ENCODE assay signal across 18 cellular contexts in the genomic region with DNA sequence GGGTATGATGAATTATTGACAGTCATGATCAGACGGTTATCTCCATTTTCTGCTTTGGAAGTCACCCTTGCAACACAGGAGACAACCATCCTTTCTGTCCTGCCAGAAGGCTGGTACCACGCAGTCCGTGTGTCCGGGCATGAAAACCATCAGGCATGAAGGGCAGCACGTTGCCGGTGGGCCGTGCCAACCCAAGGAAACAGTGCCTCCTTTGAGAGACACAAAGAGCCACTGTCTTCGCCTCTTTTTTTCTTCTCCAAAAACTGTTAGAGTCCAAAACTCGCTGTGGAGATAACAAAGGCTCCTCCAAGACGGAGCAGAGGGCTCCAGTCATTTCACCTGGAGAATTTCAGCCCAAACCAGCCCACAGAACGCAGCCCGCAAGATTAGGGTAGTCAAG.
DNase-seq lines count a peak whose midpoint lies in the region; ATAC-seq and TF ChIP-seq lines count a peak whose summit lies in the region.
"Had no signal": no experiment of that assay in that cellular context is flagged by ENCODE, and none has a peak within 500 bp of the region (broad histone marks: within the 10 kb centered on the region; RNA-seq: fewer than 3 reads in every experiment).

No MANE protein-coding gene starts in this region.

- peak overlapping the region in 18 of 59 donors; percentile 7 to 52 (median 20) for H3K4me3 ChIP-seq in dorsolateral prefrontal cortex
- H3K4me3 ChIP-seq: BLaER1, PC-9, SK-N-MC had no signal

- peak in 55 of 56 donors; percentile 15 to 94 (median 77) for DNase-seq in amygdala (lab: John Stamatoyannopoulos, UW)
- DNase-seq in dorsolateral prefrontal cortex: peak; percentile 28 to 96 (median 89)
- peak; percentile 96 for DNase-seq in superior temporal gyrus (ENCODE audit: extremely low spot score)
- no peak for DNase-seq in NCI-H2171 treated with DMSO at 0.1 percent for 48 hours (lab: John Stamatoyannopoulos, UW)
- no peak for DNase-seq in WTC11 (ENCODE audit: low spot score)
- DNase-seq in glutamatergic neuron: no peak
- no peak for DNase-seq in HFFc6
- DNase-seq: COR-L47, DMS153, NCI-H1092, NCI-H1694, NCI-H2107, NCI-H69, PC-9 had no signal

- H3K27ac ChIP-seq in dorsolateral prefrontal cortex (peak overlapping the region; percentile 72 to 99 (median 93)), layer of hippocampus (ENCODE audit: low read depth, low read length) (peak overlapping the region; percentile 95)
- H3K27ac ChIP-seq: BLaER1, HL-60, PC-9, SK-N-MC had no signal

- no peaks in the 10 kb centered on the region for H3K27me3 ChIP-seq in dorsolateral prefrontal cortex
- H3K27me3 ChIP-seq in layer of hippocampus (ENCODE audit: control insufficient read depth, insufficient read depth, low read length): no peaks in the 10 kb centered on the region
- H3K27me3 ChIP-seq: BLaER1 had no signal

- H3K4me1 Mint-ChIP-seq in WTC11 (no peaks in the 10 kb centered on the region), glutamatergic neuron (ENCODE audit: low read depth, unreplicated experiment) (no peaks in the 10 kb centered on the region), HFFc6 (ENCODE audit: low read depth) (peaks cover 9% of the 10 kb centered on the region)

- POLR2A ChIA-PET in WTC11 (lab: Charles Lee): no interaction called here

- intact Hi-C loops in dorsolateral prefrontal cortex (cut with DNase I): loop anchor here in 1 of 2 donors (2.0 kb wide), 2 partner anchors 59 to 169 kb away; a partner anchor contains a TSS

- H3K27me3 Mint-ChIP-seq in WTC11 (ENCODE audit: low read depth) (no peaks in the 10 kb centered on the region), glutamatergic neuron (ENCODE audit: unreplicated experiment) (no peaks in the 10 kb centered on the region), HFFc6 (ENCODE audit: insufficient read depth) (peaks cover 3% of the 10 kb centered on the region; the same call in 1 of the 2 replicates)

- ATAC-seq in WTC11: no peak

- H3K27ac Mint-ChIP-seq in WTC11 (no peak overlapping the region), glutamatergic neuron (ENCODE audit: unreplicated experiment) (no peak overlapping the region), HFFc6 (no peak overlapping the region)

- TF ChIP-seq CTCF in dorsolateral prefrontal cortex (IDR thresholded peaks at IDR 0.05 in 54 of 56, conservative IDR thresholded peaks at IDR 0.05 in 2 of 56; ENCODE audit: low read depth in 1 of 56, partially characterized antibody in 56 of 56) (peak in 6 of 56 donors; percentile 14 to 51 (median 23)), WTC11 (IDR thresholded peaks at IDR 0.05) (no peak), glutamatergic neuron (IDR thresholded peaks at IDR 0.05; ENCODE audit: partially characterized antibody, unreplicated experiment) (no peak), HFFc6 (IDR thresholded peaks at IDR 0.05) (no peak)

- H3K9me3 Mint-ChIP-seq in WTC11 (peaks cover 6% of the 10 kb centered on the region), glutamatergic neuron (ENCODE audit: unreplicated experiment) (no peaks in the 10 kb centered on the region), HFFc6 (no peaks in the 10 kb centered on the region)

- no peaks in the 10 kb centered on the region for H3K36me3 Mint-ChIP-seq in WTC11
- H3K36me3 Mint-ChIP-seq in glutamatergic neuron (ENCODE audit: unreplicated experiment): no peaks in the 10 kb centered on the region
- no peaks in the 10 kb centered on the region for H3K36me3 Mint-ChIP-seq in HFFc6 (ENCODE audit: low read depth)

- H3K4me3 Mint-ChIP-seq in WTC11 (no peak overlapping the region), glutamatergic neuron (ENCODE audit: unreplicated experiment) (no peak overlapping the region), HFFc6 (no peak overlapping the region)

- CTCF ChIA-PET in WTC11 (lab: Charles Lee): no interaction called here

TF ChIP-seq in WTC11, 78 proteins besides CTCF, POLR2A, EP300 and RAD21 (continues in another document):
- no peak for TF ChIP-seq ETV6 (CRISPR knock-in tag; IDR thresholded peaks at IDR 0.05)
- TF ChIP-seq FOXJ3 (CRISPR knock-in tag; IDR thresholded peaks at IDR 0.05; ENCODE audit: borderline replicate concordance): no peak
- TF ChIP-seq NR1H2 (CRISPR knock-in tag; IDR thresholded peaks at IDR 0.05): no peak
- TF ChIP-seq, protein P1, sequence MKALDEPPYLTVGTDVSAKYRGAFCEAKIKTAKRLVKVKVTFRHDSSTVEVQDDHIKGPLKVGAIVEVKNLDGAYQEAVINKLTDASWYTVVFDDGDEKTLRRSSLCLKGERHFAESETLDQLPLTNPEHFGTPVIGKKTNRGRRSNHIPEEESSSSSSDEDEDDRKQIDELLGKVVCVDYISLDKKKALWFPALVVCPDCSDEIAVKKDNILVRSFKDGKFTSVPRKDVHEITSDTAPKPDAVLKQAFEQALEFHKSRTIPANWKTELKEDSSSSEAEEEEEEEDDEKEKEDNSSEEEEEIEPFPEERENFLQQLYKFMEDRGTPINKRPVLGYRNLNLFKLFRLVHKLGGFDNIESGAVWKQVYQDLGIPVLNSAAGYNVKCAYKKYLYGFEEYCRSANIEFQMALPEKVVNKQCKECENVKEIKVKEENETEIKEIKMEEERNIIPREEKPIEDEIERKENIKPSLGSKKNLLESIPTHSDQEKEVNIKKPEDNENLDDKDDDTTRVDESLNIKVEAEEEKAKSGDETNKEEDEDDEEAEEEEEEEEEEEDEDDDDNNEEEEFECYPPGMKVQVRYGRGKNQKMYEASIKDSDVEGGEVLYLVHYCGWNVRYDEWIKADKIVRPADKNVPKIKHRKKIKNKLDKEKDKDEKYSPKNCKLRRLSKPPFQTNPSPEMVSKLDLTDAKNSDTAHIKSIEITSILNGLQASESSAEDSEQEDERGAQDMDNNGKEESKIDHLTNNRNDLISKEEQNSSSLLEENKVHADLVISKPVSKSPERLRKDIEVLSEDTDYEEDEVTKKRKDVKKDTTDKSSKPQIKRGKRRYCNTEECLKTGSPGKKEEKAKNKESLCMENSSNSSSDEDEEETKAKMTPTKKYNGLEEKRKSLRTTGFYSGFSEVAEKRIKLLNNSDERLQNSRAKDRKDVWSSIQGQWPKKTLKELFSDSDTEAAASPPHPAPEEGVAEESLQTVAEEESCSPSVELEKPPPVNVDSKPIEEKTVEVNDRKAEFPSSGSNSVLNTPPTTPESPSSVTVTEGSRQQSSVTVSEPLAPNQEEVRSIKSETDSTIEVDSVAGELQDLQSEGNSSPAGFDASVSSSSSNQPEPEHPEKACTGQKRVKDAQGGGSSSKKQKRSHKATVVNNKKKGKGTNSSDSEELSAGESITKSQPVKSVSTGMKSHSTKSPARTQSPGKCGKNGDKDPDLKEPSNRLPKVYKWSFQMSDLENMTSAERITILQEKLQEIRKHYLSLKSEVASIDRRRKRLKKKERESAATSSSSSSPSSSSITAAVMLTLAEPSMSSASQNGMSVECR (CRISPR knock-in tag; IDR thresholded peaks at IDR 0.05; ENCODE audit: borderline replicate concordance): no peak
- no peak for TF ChIP-seq ZNF232 (CRISPR knock-in tag; IDR thresholded peaks at IDR 0.05)
- TF ChIP-seq, protein P2, sequence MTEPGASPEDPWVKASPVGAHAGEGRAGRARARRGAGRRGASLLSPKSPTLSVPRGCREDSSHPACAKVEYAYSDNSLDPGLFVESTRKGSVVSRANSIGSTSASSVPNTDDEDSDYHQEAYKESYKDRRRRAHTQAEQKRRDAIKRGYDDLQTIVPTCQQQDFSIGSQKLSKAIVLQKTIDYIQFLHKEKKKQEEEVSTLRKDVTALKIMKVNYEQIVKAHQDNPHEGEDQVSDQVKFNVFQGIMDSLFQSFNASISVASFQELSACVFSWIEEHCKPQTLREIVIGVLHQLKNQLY (CRISPR knock-in tag; IDR thresholded peaks at IDR 0.05): no peak
- TF ChIP-seq CREM (CRISPR knock-in tag; IDR thresholded peaks at IDR 0.05): no peak
- TF ChIP-seq NR2C2 (CRISPR knock-in tag; IDR thresholded peaks at IDR 0.05): no peak
- no peak for TF ChIP-seq MXD4 (CRISPR knock-in tag; IDR thresholded peaks at IDR 0.05; ENCODE audit: borderline replicate concordance)
- TF ChIP-seq ZNF416 (CRISPR knock-in tag; IDR thresholded peaks at IDR 0.05): no peak
- TF ChIP-seq, protein P3, sequence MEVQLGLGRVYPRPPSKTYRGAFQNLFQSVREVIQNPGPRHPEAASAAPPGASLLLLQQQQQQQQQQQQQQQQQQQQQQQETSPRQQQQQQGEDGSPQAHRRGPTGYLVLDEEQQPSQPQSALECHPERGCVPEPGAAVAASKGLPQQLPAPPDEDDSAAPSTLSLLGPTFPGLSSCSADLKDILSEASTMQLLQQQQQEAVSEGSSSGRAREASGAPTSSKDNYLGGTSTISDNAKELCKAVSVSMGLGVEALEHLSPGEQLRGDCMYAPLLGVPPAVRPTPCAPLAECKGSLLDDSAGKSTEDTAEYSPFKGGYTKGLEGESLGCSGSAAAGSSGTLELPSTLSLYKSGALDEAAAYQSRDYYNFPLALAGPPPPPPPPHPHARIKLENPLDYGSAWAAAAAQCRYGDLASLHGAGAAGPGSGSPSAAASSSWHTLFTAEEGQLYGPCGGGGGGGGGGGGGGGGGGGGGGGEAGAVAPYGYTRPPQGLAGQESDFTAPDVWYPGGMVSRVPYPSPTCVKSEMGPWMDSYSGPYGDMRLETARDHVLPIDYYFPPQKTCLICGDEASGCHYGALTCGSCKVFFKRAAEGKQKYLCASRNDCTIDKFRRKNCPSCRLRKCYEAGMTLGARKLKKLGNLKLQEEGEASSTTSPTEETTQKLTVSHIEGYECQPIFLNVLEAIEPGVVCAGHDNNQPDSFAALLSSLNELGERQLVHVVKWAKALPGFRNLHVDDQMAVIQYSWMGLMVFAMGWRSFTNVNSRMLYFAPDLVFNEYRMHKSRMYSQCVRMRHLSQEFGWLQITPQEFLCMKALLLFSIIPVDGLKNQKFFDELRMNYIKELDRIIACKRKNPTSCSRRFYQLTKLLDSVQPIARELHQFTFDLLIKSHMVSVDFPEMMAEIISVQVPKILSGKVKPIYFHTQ (CRISPR knock-in tag; IDR thresholded peaks at IDR 0.05): no peak
- TF ChIP-seq, protein P4, sequence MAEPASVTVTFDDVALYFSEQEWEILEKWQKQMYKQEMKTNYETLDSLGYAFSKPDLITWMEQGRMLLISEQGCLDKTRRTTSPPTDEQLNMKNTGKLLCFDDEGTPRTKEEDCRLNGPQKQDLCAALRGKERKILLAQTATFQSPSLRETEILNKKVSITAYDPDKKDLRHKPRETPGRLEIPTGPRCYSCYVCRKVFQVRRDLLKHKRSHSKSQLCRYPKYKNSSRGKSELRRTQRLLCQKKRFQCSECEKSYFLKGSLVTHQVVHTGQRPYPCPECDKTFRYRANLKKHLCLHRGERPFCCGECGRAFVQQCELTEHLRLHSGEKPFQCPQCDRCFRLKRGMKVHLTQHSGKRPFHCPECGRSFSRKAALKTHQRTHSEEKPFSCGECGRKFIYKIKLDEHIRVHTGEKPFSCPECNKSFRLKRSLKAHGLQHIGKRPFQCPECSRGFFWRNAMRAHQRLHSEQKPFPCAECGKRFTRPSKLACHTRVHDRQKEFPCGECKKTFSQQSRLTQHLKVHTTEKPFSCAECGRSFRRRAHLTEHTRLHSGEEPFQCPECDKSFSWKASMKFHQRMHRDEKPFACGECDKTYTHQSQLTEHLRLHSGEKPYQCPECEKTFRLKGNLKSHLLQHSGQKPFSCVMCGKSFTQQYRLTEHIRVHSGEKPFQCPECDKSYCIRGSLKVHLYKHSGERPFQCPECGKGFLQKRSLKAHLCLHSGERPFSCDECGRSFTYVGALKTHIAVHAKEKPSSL (CRISPR knock-in tag; conservative IDR thresholded peaks at IDR 0.05): no peak

Comparison
In these comparisons a context has a peak if more than half of its experiments do, and no peak if none do; other contexts are left out.
1. DNase-seq: peak in amygdala (55 of 56), dorsolateral prefrontal cortex (10 of 10) and superior temporal gyrus (single experiment); none in NCI-H2171 treated with DMSO at 0.1 percent for 48 hours (single experiment), WTC11 (single experiment), glutamatergic neuron (single experiment) and HFFc6 (single experiment).